In genomic region chr1:70354332-70355110, GRCh38 we compare ENCODE assay signal across 8 cellular contexts.
A peak's percentile ranks its signal among the peaks of the same experiment; 100 is the strongest.
DNase-seq lines count a peak whose midpoint lies in the region; ATAC-seq, FAIRE-seq and TF ChIP-seq lines count a peak whose summit lies in the region.

A gene with protein sequence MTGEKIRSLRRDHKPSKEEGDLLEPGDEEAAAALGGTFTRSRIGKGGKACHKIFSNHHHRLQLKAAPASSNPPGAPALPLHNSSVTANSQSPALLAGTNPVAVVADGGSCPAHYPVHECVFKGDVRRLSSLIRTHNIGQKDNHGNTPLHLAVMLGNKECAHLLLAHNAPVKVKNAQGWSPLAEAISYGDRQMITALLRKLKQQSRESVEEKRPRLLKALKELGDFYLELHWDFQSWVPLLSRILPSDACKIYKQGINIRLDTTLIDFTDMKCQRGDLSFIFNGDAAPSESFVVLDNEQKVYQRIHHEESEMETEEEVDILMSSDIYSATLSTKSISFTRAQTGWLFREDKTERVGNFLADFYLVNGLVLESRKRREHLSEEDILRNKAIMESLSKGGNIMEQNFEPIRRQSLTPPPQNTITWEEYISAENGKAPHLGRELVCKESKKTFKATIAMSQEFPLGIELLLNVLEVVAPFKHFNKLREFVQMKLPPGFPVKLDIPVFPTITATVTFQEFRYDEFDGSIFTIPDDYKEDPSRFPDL (minus strand): TSS chr1:70354722. CDS start chr1:70354408, 314 bp downstream.

- no peak for FAIRE-seq in D721Med (lab: Jason Lieb, UNC)

- H3K4me2 ChIP-seq in OCI-LY3 (ENCODE audit: low read length) = peak within 1 kb of the TSS; percentile 92

- H3K36me3 ChIP-seq in OCI-LY3 (replicated peaks; ENCODE audit: low read depth, low read length) = no peaks in the 10 kb centered on the region

- peaks cover 54% of the 10 kb centered on the region for H3K79me2 ChIP-seq in OCI-LY3 (ENCODE audit: low read length)

- H3K4me3 ChIP-seq in OCI-LY3 (ENCODE audit: low read length) = peak within 1 kb of the TSS; percentile 97

- TF ChIP-seq CTCF in D721Med (IDR thresholded peaks at IDR 0.05; ENCODE audit: insufficient read depth, missing control alignments) (no peak), OCI-LY3 (IDR thresholded peaks at IDR 0.05; ENCODE audit: low read depth, low read length) (no peak)

- DNase-seq in D721Med (ENCODE audit: insufficient read length, low spot score) (peak; percentile 67), HuH-7 (ENCODE audit: low spot score) (peak; percentile 78), activated T-cell treated with anti-CD3 and anti-CD28 coated beads for 1 hour (ENCODE audit: low read depth) (peak; percentile 79), epidermal melanocyte (ENCODE audit: insufficient read length, low spot score) (peak; percentile 89), middle frontal gyrus (ENCODE audit: extremely low spot score, low spot score) (peak; percentile 93)
- DNase-seq in stimulated activated CD8-positive, alpha-beta memory T cell treated with anti-CD3 and anti-CD28 coated beads, Interleukin-2, amount 100 ng/mL, for 48 hours (ENCODE audit: low read depth in 2 of 2) = peak; percentile 73 to 79

- H3K9ac ChIP-seq in OCI-LY3 (ENCODE audit: low read length) = peak within 1 kb of the TSS; percentile 91

- peaks cover 17% of the 10 kb centered on the region for H3K4me1 ChIP-seq in OCI-LY3 (ENCODE audit: low read length)

- ATAC-seq in GM21515 (IDR thresholded peaks at IDR 0.05; ENCODE audit: unreplicated experiment) = peak; percentile 91

- no peaks in the 10 kb centered on the region for H3K27me3 ChIP-seq in OCI-LY3 (ENCODE audit: low read depth, low read length)

- peak within 1 kb of the TSS; percentile 71 for H3K27ac ChIP-seq in OCI-LY3 (ENCODE audit: low read length)

- peaks cover 4% of the 10 kb centered on the region for H4K20me1 ChIP-seq in OCI-LY3 (ENCODE audit: insufficient read depth, low read length)

- H3K9me3 ChIP-seq in OCI-LY3 (ENCODE audit: insufficient read depth, low read length) = no peaks in the 10 kb centered on the region

- peak within 1 kb of the TSS; percentile 95 for H2AFZ ChIP-seq in OCI-LY3 (ENCODE audit: low read depth, low read length)

Comparison
In these comparisons a context has a peak if more than half of its experiments do, and no peak if none do; other contexts are left out.
1. Peak in every context shown above with its lines: DNase-seq, ATAC-seq, H3K4me3 ChIP-seq and H3K27ac ChIP-seq.